ENCODE assay signal across 16 cellular contexts in the genomic region with DNA sequence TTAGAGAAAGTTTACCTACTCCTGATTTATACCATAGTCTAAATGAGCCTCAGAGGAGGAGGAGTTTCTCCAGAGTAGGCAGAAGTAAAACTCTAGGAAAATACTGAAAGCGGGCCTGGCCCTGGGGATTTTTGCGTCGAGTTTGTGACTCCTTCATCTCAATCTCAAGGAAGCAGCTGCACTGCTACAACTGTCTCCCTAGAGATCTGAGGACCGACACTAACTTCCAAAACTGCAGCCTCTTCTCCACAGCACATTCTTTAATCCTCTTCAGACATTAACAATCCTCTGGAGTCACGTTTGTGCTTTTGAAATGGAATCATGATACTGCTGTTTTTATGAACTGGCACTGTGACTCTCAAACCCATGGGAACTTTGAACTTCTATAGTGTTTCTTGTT.
A peak's percentile ranks its signal among the peaks of the same experiment; 100 is the strongest.
DNase-seq lines count a peak whose midpoint lies in the region; ATAC-seq and TF ChIP-seq lines count a peak whose summit lies in the region.
"Had no signal": no experiment of that assay in that cellular context is flagged by ENCODE, and none has a peak within 500 bp of the region (broad histone marks: within the 10 kb centered on the region; RNA-seq: fewer than 3 reads in every experiment).

No MANE protein-coding gene starts in this region.

- TF ChIP-seq CTCF in A673 (conservative IDR thresholded peaks at IDR 0.05; ENCODE audit: low read depth, low read length) (no peak), osteoblast (IDR thresholded peaks at IDR 0.05; ENCODE audit: extremely low read depth, low read depth, low read length) (no peak)

- H3K27me3 ChIP-seq in A673 (replicated peaks; ENCODE audit: insufficient read depth, low read depth, low read length, poor library complexity) (no peaks in the 10 kb centered on the region), BLaER1 (no peaks in the 10 kb centered on the region), osteoblast (ENCODE audit: insufficient read depth, low read length) (no peaks in the 10 kb centered on the region)

- peak overlapping the region; percentile 56 for H2AFZ ChIP-seq in osteoblast (ENCODE audit: low read length)

- peak overlapping the region; percentile 86 for H3K27ac ChIP-seq in A673 (ENCODE audit: low read depth, low read length, poor library complexity, severe bottlenecking)
- peak overlapping the region; percentile 79 for H3K27ac ChIP-seq in BLaER1
- H3K27ac ChIP-seq in osteoblast (ENCODE audit: low read depth, low read length) = no peak overlapping the region
- H3K27ac ChIP-seq: C4-2B, RWPE1 had no signal

- H3K9ac ChIP-seq in BLaER1 = peak overlapping the region; percentile 52; the same call in 1 of the 2 replicates

- no TSS peak for BruUV-seq in A673 (replicated peaks; lab: Mats Ljungman, UMichigan)

- peaks cover 0 to 3% of the 10 kb centered on the region in 2 donors for H3K9me3 Mint-ChIP-seq in activated T-cell treated with anti-CD3 and anti-CD28 coated beads, Interleukin-2, amount 50 U/mL, for 72 hours

- no peaks in the 10 kb centered on the region for H3K4me1 Mint-ChIP-seq in activated T-cell treated with anti-CD3 and anti-CD28 coated beads, Interleukin-2, amount 50 U/mL, for 72 hours (ENCODE audit: low read depth)

- ATAC-seq in left ventricle myocardium superior (peak; percentile 61), GM19455 (IDR thresholded peaks at IDR 0.05; ENCODE audit: unreplicated experiment) (no peak)
- ATAC-seq in activated T-cell treated with anti-CD3 and anti-CD28 coated beads, Interleukin-2, amount 50 U/mL, for 72 hours (replicated peaks in 1 of 2) = no peak

- H4K20me1 ChIP-seq in BLaER1 (no peaks in the 10 kb centered on the region), osteoblast (ENCODE audit: insufficient read depth, low read length) (no peaks in the 10 kb centered on the region)

- H3K27me3 Mint-ChIP-seq in activated T-cell treated with anti-CD3 and anti-CD28 coated beads, Interleukin-2, amount 50 U/mL, for 72 hours (ENCODE audit: low read depth) = peaks cover 17% of the 10 kb centered on the region

- H3K36me3 ChIP-seq in A673 (ENCODE audit: insufficient read depth, low read length, poor library complexity, severe bottlenecking) (no peaks in the 10 kb centered on the region), BLaER1 (no peaks in the 10 kb centered on the region), osteoblast (ENCODE audit: insufficient read depth, low read length) (no peaks in the 10 kb centered on the region)

- H3K27ac Mint-ChIP-seq in activated T-cell treated with anti-CD3 and anti-CD28 coated beads, Interleukin-2, amount 50 U/mL, for 72 hours = no peak overlapping the region
- H3K27ac Mint-ChIP-seq: IgD-negative memory B cell had no signal

- H3K36me3 Mint-ChIP-seq in activated T-cell treated with anti-CD3 and anti-CD28 coated beads, Interleukin-2, amount 50 U/mL, for 72 hours (ENCODE audit: insufficient read depth in 2 of 2) = no peaks in the 10 kb centered on the region
- H3K36me3 Mint-ChIP-seq: IgD-negative memory B cell had no signal

- DNase-seq in A673 (ENCODE audit: low spot score) (peak; percentile 81), left ventricle myocardium superior (no peak), osteoblast (ENCODE audit: insufficient read length, low spot score, missing footprints) (peak; percentile 34), globus pallidus (ENCODE audit: low spot score) (no peak)
- DNase-seq in activated T-cell treated with anti-CD3 and anti-CD28 coated beads, Interleukin-2, amount 50 U/mL, for 72 hours = no peak
- DNase-seq: ACHN; NCI-H1417; NCI-H187; NCI-H2107; NCI-H510A; NK-92 treated with Interleukin-12 subunit alpha and Interleukin-12 subunit beta, amount 100 ng/mL, for 24 hours had no signal

- H3K4me1 ChIP-seq in A673 (ENCODE audit: insufficient read depth, low read length, poor library complexity, severe bottlenecking) (peaks cover 37% of the 10 kb centered on the region), BLaER1 (peaks cover 49% of the 10 kb centered on the region), osteoblast (ENCODE audit: insufficient read depth, low read length) (no peaks in the 10 kb centered on the region)

- H3K79me2 ChIP-seq in osteoblast (ENCODE audit: insufficient read depth, low read length) = no peaks in the 10 kb centered on the region

- CTCF ChIA-PET in A673 (lab: Charles Lee) = interaction anchor here (0.5 kb wide), 1 partner anchor 374 kb away, joined by 3 read pairs; no protein-coding TSS in a partner anchor

- H3K4me3 ChIP-seq in A673 (ENCODE audit: low read depth, low read length, poor library complexity, severe bottlenecking) (no peak overlapping the region), BLaER1 (peak overlapping the region; percentile 32; the same call in 1 of the 2 replicates), osteoblast (ENCODE audit: insufficient read depth, low read length) (no peak overlapping the region)

- H3K4me3 Mint-ChIP-seq in activated T-cell treated with anti-CD3 and anti-CD28 coated beads, Interleukin-2, amount 50 U/mL, for 72 hours = no peak overlapping the region
- H3K4me3 Mint-ChIP-seq: IgD-negative memory B cell had no signal

- H3K4me2 ChIP-seq in BLaER1 (peak overlapping the region; percentile 80), osteoblast (ENCODE audit: insufficient read depth, low read length) (no peak overlapping the region)

- intact Hi-C loops in A673 (cut with micrococcal nuclease; ENCODE audit: unreplicated experiment) (no loop called here), left ventricle myocardium superior (cut with micrococcal nuclease) (no loop called here)

- POLR2A ChIA-PET in A673 (lab: Charles Lee; ENCODE audit: low non-redundant PET) = no interaction called here

- H3K9me3 ChIP-seq in A673 (ENCODE audit: low read depth, low read length, poor library complexity, severe bottlenecking) (no peaks in the 10 kb centered on the region), BLaER1 (no peaks in the 10 kb centered on the region), osteoblast (ENCODE audit: low read depth, low read length) (no peaks in the 10 kb centered on the region)

Comparison
In these comparisons a context has a peak if more than half of its experiments do, and no peak if none do; other contexts are left out.
1. DNase-seq: peak in A673 (single experiment) and osteoblast (single experiment); none in left ventricle myocardium superior (single experiment), activated T-cell treated with anti-CD3 and anti-CD28 coated beads, Interleukin-2, amount 50 U/mL, for 72 hours (0 of 2) and globus pallidus (single experiment).